27 cellular contexts compared by ENCODE assay signal in genomic region chr14:72215080-72215479, GRCh38.
"Had no signal": no experiment of that assay in that cellular context is flagged by ENCODE, and none has a peak within 500 bp of the region (broad histone marks: within the 10 kb centered on the region; RNA-seq: fewer than 3 reads in every experiment).

No MANE protein-coding gene starts in this region.

- H3K27ac ChIP-seq: stomach, suprapubic skin, testis, thoracic aorta, thyroid gland, tibial artery, tibial nerve, transverse colon, upper lobe of left lung, upper lobe of right lung, uterus, vagina had no signal

- H3K4me1 ChIP-seq: stomach, suprapubic skin, testis, thyroid gland, tibial artery, tibial nerve, transverse colon, upper lobe of left lung, upper lobe of right lung, uterus, vagina had no signal

- DNase-seq: stimulated activated CD4-positive, alpha-beta T cell treated with anti-CD3 and anti-CD28 coated beads, Interleukin-2, amount 100 ng/mL, for 48 hours; stimulated activated CD4-positive, alpha-beta T cell treated with anti-CD3 and anti-CD28 coated beads, Interleukin-4, amount 100 ng/mL, for 1 hour; stimulated activated CD4-positive, alpha-beta T cell treated with anti-CD3 and anti-CD28 coated beads, Interleukin-4, amount 100 ng/mL, for 24 hours; stimulated activated CD4-positive, alpha-beta T cell treated with anti-CD3 and anti-CD28 coated beads, Interleukin-4, amount 100 ng/mL, for 4 hours; stimulated activated CD8-positive, alpha-beta memory T cell treated with anti-CD3 and anti-CD28 coated beads, Interleukin-4, amount 100 ng/mL, for 48 hours; stimulated activated naive B cell treated with anti-CD40 and anti-IgM and Interleukin-4, amounts not matched to agents 10 μg/mL and 1 μg/mL and 100 μg/mL, for 72 hours; stimulated activated naive CD4-positive, alpha-beta T cell; stimulated activated naive CD4-positive, alpha-beta T cell treated with Interleukin-2 at 50 U/mL for 16 hours; stimulated activated naive CD8-positive, alpha-beta T cell treated with anti-CD3 and anti-CD28 coated beads, Interleukin-15, amount 100 ng/mL, for 72 hours; stimulated activated naive CD8-positive, alpha-beta T cell treated with anti-CD3 and anti-CD28 coated beads, Interleukin-15, Interleukin-2, amounts not matched to agents 100 U/mL and 50 U/mL, for 24 hours; stomach; substantia nigra; testis; thyroid gland; tibial artery; transverse colon; trophoblast cell; upper lobe of left lung; upper lobe of right lung; uterus had no signal

- ATAC-seq: stimulated activated effector memory CD8-positive, alpha-beta T cell treated with anti-CD3 and anti-CD28 coated beads, Interleukin-12 subunit alpha, Interleukin-12 subunit beta, amount 100 ng/mL, for 72 hours; stimulated activated memory B cell treated with anti-CD40 and anti-IgM and Interleukin-4, amounts not matched to agents 10 μg/mL and 1 μg/mL and 100 μg/mL, for 72 hours; stimulated activated naive B cell treated with anti-CD40 and anti-IgM and Interleukin-4, amounts not matched to agents 10 μg/mL and 1 μg/mL and 100 μg/mL, for 72 hours; stimulated activated naive CD8-positive, alpha-beta T cell treated with anti-CD3 and anti-CD28 coated beads, Interleukin-15, amount 100 ng/mL, for 72 hours; stimulated activated naive CD8-positive, alpha-beta T cell treated with anti-CD3 and anti-CD28 coated beads, Interleukin-15, Interleukin-2, amounts not matched to agents 100 U/mL and 50 U/mL, for 24 hours; upper lobe of right lung had no signal

- FAIRE-seq: urothelium cell line had no signal

- H3K36me3 ChIP-seq: stomach, suprapubic skin, thoracic aorta, thyroid gland, tibial artery, tibial nerve, transverse colon, upper lobe of left lung, upper lobe of right lung, uterus, vagina had no signal

- H3K4me3 ChIP-seq: stomach, suprapubic skin, testis, thoracic aorta, thyroid gland, tibial artery, tibial nerve, transverse colon, upper lobe of left lung, upper lobe of right lung, uterus, vagina had no signal

- H3K9me3 ChIP-seq: suprapubic skin, testis, thoracic aorta, thyroid gland, tibial artery, tibial nerve, transverse colon, upper lobe of left lung, upper lobe of right lung, uterus, vagina had no signal

- H3K27me3 ChIP-seq: stomach, suprapubic skin, testis, thyroid gland, tibial artery, tibial nerve, transverse colon, upper lobe of left lung, upper lobe of right lung, uterus, vagina had no signal
